ENCODE assay signal across 27 cellular contexts in genomic region chr19:24029941-24030636, GRCh38. TPM values are rescaled to one million over a fixed set of nuclear protein-coding genes. Genes with fewer than 3 reads are reported as not detected.
DNase-seq lines count a peak whose midpoint lies in the region; ATAC-seq and TF ChIP-seq lines count a peak whose summit lies in the region.
"Had no signal": no experiment of that assay in that cellular context is flagged by ENCODE, and none has a peak within 500 bp of the region (broad histone marks: within the 10 kb centered on the region; RNA-seq: fewer than 3 reads in every experiment).

No MANE protein-coding gene starts in this region.

- intact Hi-C loops in dorsolateral prefrontal cortex (cut with DNase I) = loop anchor here in 1 of 2 donors (5.0 to 10.0 kb wide), 2 partner anchors 57 to 115 kb away; partner anchors contain the start of genes ZNF254 and ZNF726

- H3K36me3 Mint-ChIP-seq in WTC11 = peaks cover 5% of the 10 kb centered on the region
- peaks cover 0 to 5% of the 10 kb centered on the region in 2 donors for H3K36me3 Mint-ChIP-seq in stimulated activated naive B cell treated with anti-CD40 and anti-IgM and Interleukin-4, amounts not matched to agents 10 μg/mL and 1 μg/mL and 100 μg/mL, for 72 hours
- H3K36me3 Mint-ChIP-seq: immature natural killer cell had no signal

- 85% methylated on average over 8 of the region's 8 CpGs for WGBS in mesenchymal stem cell

- TF ChIP-seq CTCF in WTC11 (IDR thresholded peaks at IDR 0.05) = no peak
- TF ChIP-seq CTCF in dorsolateral prefrontal cortex (IDR thresholded peaks at IDR 0.05 in 54 of 56, conservative IDR thresholded peaks at IDR 0.05 in 2 of 56; ENCODE audit: low read depth in 1 of 56, partially characterized antibody in 56 of 56) = no peak

- H3K14ac ChIP-seq in mesenchymal stem cell (ENCODE audit: low read length in 2 of 2) = no peak overlapping the region

- H3K27me3 ChIP-seq in mesenchymal stem cell (ENCODE audit: control insufficient read depth in 1 of 2, insufficient read depth in 1 of 2, low read length in 2 of 2) = no peaks in the 10 kb centered on the region
- no peaks in the 10 kb centered on the region for H3K27me3 ChIP-seq in dorsolateral prefrontal cortex
- H3K27me3 ChIP-seq: cardiac muscle cell, heart right ventricle, left lung, pancreas had no signal

- peaks cover 2% of the 10 kb centered on the region for H3K79me1 ChIP-seq in mesenchymal stem cell (replicated peaks; ENCODE audit: low read length, poor library complexity, severe bottlenecking)

- H2BK120ac ChIP-seq in mesenchymal stem cell (ENCODE audit: low read depth, low read length) = no peak overlapping the region

- no peak overlapping the region for H3K4ac ChIP-seq in mesenchymal stem cell (ENCODE audit: low read depth in 1 of 2, low read length in 2 of 2)

- ATAC-seq in WTC11 = peak; percentile 16
- no peak for ATAC-seq in stimulated activated naive B cell treated with anti-CD40 and anti-IgM and Interleukin-4, amounts not matched to agents 10 μg/mL and 1 μg/mL and 100 μg/mL, for 72 hours (replicated peaks)
- no peak for ATAC-seq in HG02884 (IDR thresholded peaks at IDR 0.05; ENCODE audit: unreplicated experiment)
- ATAC-seq: A549; activated CD4-positive, alpha-beta T cell treated with anti-CD3 and anti-CD28 coated beads for 36 hours; heart right ventricle; left lung; pancreas; right cardiac atrium had no signal

- H2AK5ac ChIP-seq in mesenchymal stem cell (ENCODE audit: low read length, severe bottlenecking) = no peak overlapping the region

- POLR2A ChIA-PET in WTC11 (lab: Charles Lee) = no interaction called here

- no peaks in the 10 kb centered on the region for H3K36me3 ChIP-seq in mesenchymal stem cell (ENCODE audit: control insufficient read depth in 1 of 2, insufficient read depth in 2 of 2, low read depth in 1 of 2, low read length in 2 of 2)
- H3K36me3 ChIP-seq: cardiac muscle cell, HAP-1, heart right ventricle, left lung, pancreas had no signal

- H3K18ac ChIP-seq in mesenchymal stem cell (ENCODE audit: low read depth in 1 of 2, low read length in 2 of 2) = no peak overlapping the region

- no peak overlapping the region for H3K27ac ChIP-seq in mesenchymal stem cell (ENCODE audit: low read length, poor library complexity, severe bottlenecking)
- no peak overlapping the region for H3K27ac ChIP-seq in dorsolateral prefrontal cortex
- H3K27ac ChIP-seq: A549, cardiac muscle cell, heart right ventricle, left lung, pancreas had no signal

- H3K4me2 ChIP-seq in mesenchymal stem cell (ENCODE audit: low read length, poor library complexity, severe bottlenecking) = no peak overlapping the region
- H3K4me2 ChIP-seq: A549 had no signal

- H3K9me3 ChIP-seq in mesenchymal stem cell (ENCODE audit: control insufficient read depth, low read length) = no peaks in the 10 kb centered on the region
- H3K9me3 ChIP-seq: HAP-1, heart right ventricle, pancreas had no signal

- H4K91ac ChIP-seq in mesenchymal stem cell (ENCODE audit: low read length) = no peak overlapping the region

- H2BK15ac ChIP-seq in mesenchymal stem cell (ENCODE audit: low read depth, poor library complexity, severe bottlenecking) = no peak overlapping the region

- peaks cover 13% of the 10 kb centered on the region for H3K4me1 Mint-ChIP-seq in WTC11
- peaks cover 11 to 12% of the 10 kb centered on the region in 2 donors for H3K4me1 Mint-ChIP-seq in stimulated activated naive B cell treated with anti-CD40 and anti-IgM and Interleukin-4, amounts not matched to agents 10 μg/mL and 1 μg/mL and 100 μg/mL, for 72 hours

- H3K27ac Mint-ChIP-seq in WTC11 = no peak overlapping the region
- H3K27ac Mint-ChIP-seq in stimulated activated naive B cell treated with anti-CD40 and anti-IgM and Interleukin-4, amounts not matched to agents 10 μg/mL and 1 μg/mL and 100 μg/mL, for 72 hours = peak overlapping the region; percentile 25
- H3K27ac Mint-ChIP-seq: activated CD4-positive, alpha-beta T cell treated with anti-CD3 and anti-CD28 coated beads for 36 hours; B cell; immature natural killer cell; nephron had no signal

- H4K8ac ChIP-seq in mesenchymal stem cell (ENCODE audit: low read length) = no peak overlapping the region

- no peak overlapping the region for H3K4me3 ChIP-seq in mesenchymal stem cell (ENCODE audit: insufficient read depth in 1 of 2, low read depth in 1 of 2, low read length in 2 of 2)
- no peak overlapping the region for H3K4me3 ChIP-seq in dorsolateral prefrontal cortex
- H3K4me3 ChIP-seq: A549, cardiac muscle cell, HAP-1, heart right ventricle, left lung, pancreas had no signal

- no peaks in the 10 kb centered on the region for H3K27me3 Mint-ChIP-seq in WTC11 (ENCODE audit: low read depth)
- no peaks in the 10 kb centered on the region for H3K27me3 Mint-ChIP-seq in stimulated activated naive B cell treated with anti-CD40 and anti-IgM and Interleukin-4, amounts not matched to agents 10 μg/mL and 1 μg/mL and 100 μg/mL, for 72 hours
- H3K27me3 Mint-ChIP-seq: activated CD4-positive, alpha-beta T cell treated with anti-CD3 and anti-CD28 coated beads for 36 hours; B cell had no signal

- H3K23ac ChIP-seq in mesenchymal stem cell (ENCODE audit: low read length in 2 of 2) = no peak overlapping the region

- H2BK12ac ChIP-seq in mesenchymal stem cell (ENCODE audit: low read length in 2 of 2) = no peak overlapping the region

- H3K4me3 Mint-ChIP-seq in WTC11 = no peak overlapping the region
- no peak overlapping the region for H3K4me3 Mint-ChIP-seq in stimulated activated naive B cell treated with anti-CD40 and anti-IgM and Interleukin-4, amounts not matched to agents 10 μg/mL and 1 μg/mL and 100 μg/mL, for 72 hours
- H3K4me3 Mint-ChIP-seq: activated CD4-positive, alpha-beta T cell treated with anti-CD3 and anti-CD28 coated beads for 36 hours; B cell; immature natural killer cell; nephron had no signal

- DNase-seq in NCI-H82 (lab: John Stamatoyannopoulos, UW) (peak; percentile 35), NCI-H82 treated with DMSO at 0.1 percent for 48 hours (lab: John Stamatoyannopoulos, UW; ENCODE audit: unreplicated experiment) (no peak), NCI-H1092 treated with DMSO at 0.1 percent for 48 hours (lab: John Stamatoyannopoulos, UW) (peak; percentile 13), WTC11 (ENCODE audit: low spot score) (peak; percentile 33), mesenchymal stem cell (no peak), dorsolateral prefrontal cortex (no peak)
- no peak for DNase-seq in stimulated activated naive B cell treated with anti-CD40 and anti-IgM and Interleukin-4, amounts not matched to agents 10 μg/mL and 1 μg/mL and 100 μg/mL, for 72 hours
- DNase-seq: activated CD4-positive, alpha-beta T cell treated with anti-CD3 and anti-CD28 coated beads for 36 hours; activated naive CD4-positive, alpha-beta T cell treated with anti-CD3 and anti-CD28 coated beads, Interleukin-2, amount 50 U/mL, for 16 hours; dermis blood vessel endothelial cell; heart right ventricle; immature natural killer cell; left lung; midbrain; NCI-H187; NCI-H446 treated with DMSO at 0.1 percent for 48 hours; OCI-M1; pancreas; right cardiac atrium; T-helper 1 cell; trophoblast cell had no signal

- H2BK5ac ChIP-seq in mesenchymal stem cell (ENCODE audit: low read depth, low read length, poor library complexity, severe bottlenecking) = no peak overlapping the region

- no peak overlapping the region for H3K9ac ChIP-seq in mesenchymal stem cell (ENCODE audit: low read length)

- CTCF ChIA-PET in WTC11 (lab: Charles Lee) = no interaction called here

- peaks cover 14% of the 10 kb centered on the region for H3K9me3 Mint-ChIP-seq in WTC11
- H3K9me3 Mint-ChIP-seq in stimulated activated naive B cell treated with anti-CD40 and anti-IgM and Interleukin-4, amounts not matched to agents 10 μg/mL and 1 μg/mL and 100 μg/mL, for 72 hours = no peaks in the 10 kb centered on the region
- H3K9me3 Mint-ChIP-seq: immature natural killer cell had no signal

- H3K4me1 ChIP-seq in mesenchymal stem cell (ENCODE audit: control insufficient read depth, insufficient read depth, low read depth, low read length) = peaks cover 1% of the 10 kb centered on the region
- H3K4me1 ChIP-seq: HAP-1 had no signal

- no peak overlapping the region for H2AFZ ChIP-seq in mesenchymal stem cell (ENCODE audit: low read depth, low read length)

TF ChIP-seq in WTC11, 78 proteins besides CTCF, POLR2A, EP300 and RAD21:
- no peak for TF ChIP-seq FOXJ3 (CRISPR knock-in tag; IDR thresholded peaks at IDR 0.05; ENCODE audit: borderline replicate concordance)
- no peak for TF ChIP-seq SMAD4 (CRISPR knock-in tag; IDR thresholded peaks at IDR 0.05)
- no peak for TF ChIP-seq ESRRA (CRISPR knock-in tag; IDR thresholded peaks at IDR 0.05; ENCODE audit: borderline replicate concordance)
- TF ChIP-seq ELF4 (CRISPR knock-in tag; IDR thresholded peaks at IDR 0.05; ENCODE audit: low read depth) = no peak
- TF ChIP-seq MAX (CRISPR knock-in tag; IDR thresholded peaks at IDR 0.05) = no peak

RNA-seq across cellular contexts. Expression of gene ZNF254, which starts 56.9 kb away (rescaled TPM):
- total RNA-seq in WTC11 (2021) (28.0 to 34.5 TPM (median 28.9 TPM) in 3 replicates), dorsolateral prefrontal cortex (10 to 100 TPM; 19.9 to 40.9 (median 31.2) TPM)
- polyA plus RNA-seq in mesenchymal stem cell (2013, experiment 1 of 2) = 8.2 TPM
- polyA plus RNA-seq in mesenchymal stem cell (2013, experiment 2 of 2) = 8.1 TPM

Comparison
In these comparisons a context has a peak if more than half of its experiments do, and no peak if none do; other contexts are left out.
1. DNase-seq: peak in NCI-H82 (single experiment), NCI-H1092 treated with DMSO at 0.1 percent for 48 hours (single experiment) and WTC11 (single experiment); none in NCI-H82 treated with DMSO at 0.1 percent for 48 hours (single experiment), stimulated activated naive B cell treated with anti-CD40 and anti-IgM and Interleukin-4, amounts not matched to agents 10 μg/mL and 1 μg/mL and 100 μg/mL, for 72 hours (single experiment), mesenchymal stem cell (single experiment) and dorsolateral prefrontal cortex (0 of 10).